9 cellular contexts compared by ENCODE assay signal in the genomic region with DNA sequence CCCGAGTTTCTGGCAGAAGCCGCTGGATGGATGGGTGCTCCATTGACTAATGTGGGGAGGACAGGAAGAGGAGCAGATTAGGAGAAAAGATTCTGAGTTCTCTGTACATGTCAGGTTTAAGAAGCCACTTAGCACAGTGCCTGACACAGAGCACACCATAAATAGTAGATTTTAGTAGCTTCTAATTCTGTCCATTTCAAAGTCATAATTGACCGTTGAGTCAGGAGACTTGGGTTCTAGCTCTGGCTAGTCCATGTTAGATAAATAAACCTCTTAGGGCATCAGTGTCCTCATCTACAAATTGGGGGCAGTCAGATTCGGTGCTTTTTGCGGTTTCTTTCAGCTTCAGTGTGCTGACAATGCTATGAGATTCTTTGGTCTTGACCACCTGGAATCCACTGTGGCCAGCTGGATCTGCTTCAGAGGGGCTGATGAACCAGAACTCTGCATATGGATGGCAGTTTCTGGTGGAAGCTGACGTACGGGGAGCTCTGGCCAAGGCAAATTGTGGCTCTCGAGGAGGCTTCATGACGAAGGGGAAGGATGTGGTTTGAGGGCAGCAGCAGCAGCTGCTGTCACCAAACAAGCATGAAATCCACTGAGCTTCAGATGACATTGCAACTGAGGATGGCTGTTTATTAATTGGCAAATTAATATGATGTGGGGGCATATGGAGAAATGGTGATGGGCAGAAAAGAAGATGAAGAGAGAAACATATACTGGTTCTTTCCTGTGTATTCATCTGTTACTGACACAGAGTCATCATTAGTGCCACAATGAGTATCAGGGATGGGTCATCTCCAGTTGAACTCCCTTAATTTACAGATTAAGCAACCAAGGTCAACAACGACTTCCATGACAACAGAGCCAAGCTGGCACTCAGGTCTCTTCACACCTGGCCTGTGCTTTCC.
DNase-seq lines count a peak whose midpoint lies in the region; ATAC-seq, FAIRE-seq and TF ChIP-seq lines count a peak whose summit lies in the region.
"Had no signal": no experiment of that assay in that cellular context is flagged by ENCODE, and none has a peak within 500 bp of the region (broad histone marks: within the 10 kb centered on the region; RNA-seq: fewer than 3 reads in every experiment).

No MANE protein-coding gene starts in this region.

- H3K4me1 Mint-ChIP-seq in CD4-positive, CD25-positive, alpha-beta regulatory T cell: peaks cover 35 to 49% (median 42%) of the 10 kb centered on the region in 4 donors

- H3K9me3 Mint-ChIP-seq in CD4-positive, CD25-positive, alpha-beta regulatory T cell: no peaks in the 10 kb centered on the region

- TF ChIP-seq CTCF in astrocyte of the cerebellum (IDR thresholded peaks at IDR 0.05; ENCODE audit: low read depth, low read length, missing control alignments): no peak

- no peaks in the 10 kb centered on the region for H3K27me3 Mint-ChIP-seq in CD4-positive, CD25-positive, alpha-beta regulatory T cell

- H3K27me3 ChIP-seq in CD4-positive, CD25-positive, alpha-beta regulatory T cell (ENCODE audit: control insufficient read depth, insufficient read depth, low read length): no peaks in the 10 kb centered on the region
- H3K27me3 ChIP-seq in small intestine (ENCODE audit: control insufficient read depth in 2 of 2, insufficient read depth in 2 of 2, low read length in 2 of 2): no peaks in the 10 kb centered on the region

- peaks cover 29% of the 10 kb centered on the region for H3K4me1 ChIP-seq in CD4-positive, CD25-positive, alpha-beta regulatory T cell (ENCODE audit: control insufficient read depth, insufficient read depth, low read length, poor library complexity, severe bottlenecking)
- H3K4me1 ChIP-seq in small intestine (ENCODE audit: control insufficient read depth in 2 of 2, insufficient read depth in 1 of 2, low read depth in 1 of 2, low read length in 1 of 2): no peaks in the 10 kb centered on the region

- H3K36me3 Mint-ChIP-seq in CD4-positive, CD25-positive, alpha-beta regulatory T cell: peaks cover 7% of the 10 kb centered on the region

- in situ Hi-C loops in astrocyte of the cerebellum (cut with HindIII; ENCODE audit: low sequenced_read_pairs): no loop called here

- no peak for FAIRE-seq in small intestine (lab: Jason Lieb, UNC)
- FAIRE-seq: keratinocyte had no signal

- peak overlapping the region; percentile 53 to 80 (median 67) for H3K4me3 Mint-ChIP-seq in CD4-positive, CD25-positive, alpha-beta regulatory T cell

- peak; percentile 95 to 99 for ATAC-seq in CD4-positive, CD25-positive, alpha-beta regulatory T cell (ENCODE audit: low read depth in 2 of 2)
- ATAC-seq in GM19397 (IDR thresholded peaks at IDR 0.05; ENCODE audit: unreplicated experiment) (peak; percentile 94), HG03520 (IDR thresholded peaks at IDR 0.05; ENCODE audit: unreplicated experiment) (peak; percentile 90)

- WGBS in small intestine, 3 donors: 58 to 83% (median 62%) methylated on average over 10 of the region's 10 CpGs

- no peaks in the 10 kb centered on the region for H3K9me3 ChIP-seq in CD4-positive, CD25-positive, alpha-beta regulatory T cell (ENCODE audit: control insufficient read depth in 2 of 2, low read length in 2 of 2)
- H3K9me3 ChIP-seq in small intestine (ENCODE audit: control insufficient read depth, low read depth): no peaks in the 10 kb centered on the region

- peak overlapping the region; percentile 91 to 97 (median 93) for H3K27ac Mint-ChIP-seq in CD4-positive, CD25-positive, alpha-beta regulatory T cell

- H3K4me3 ChIP-seq in CD4-positive, CD25-positive, alpha-beta regulatory T cell (ENCODE audit: low read depth, low read length): peak overlapping the region; percentile 76
- H3K4me3 ChIP-seq in astrocyte of the cerebellum (ENCODE audit: low read depth, low read length) (no peak overlapping the region), small intestine (ENCODE audit: low read depth in 1 of 2, low read length in 2 of 2) (no peak overlapping the region)

- peak overlapping the region; percentile 69 for H3K27ac ChIP-seq in CD4-positive, CD25-positive, alpha-beta regulatory T cell (ENCODE audit: insufficient read depth, low read length, poor library complexity, severe bottlenecking)
- H3K27ac ChIP-seq in small intestine (ENCODE audit: low read depth in 1 of 2, low read length in 1 of 2): peak overlapping the region in 1 of 2 donors; percentile 76

- H3K36me3 ChIP-seq in CD4-positive, CD25-positive, alpha-beta regulatory T cell (ENCODE audit: control insufficient read depth, insufficient read depth, low read length): no peaks in the 10 kb centered on the region
- H3K36me3 ChIP-seq in small intestine (ENCODE audit: control insufficient read depth in 2 of 2, insufficient read depth in 2 of 2, low read length in 2 of 2): no peaks in the 10 kb centered on the region

- DNase-seq in CD4-positive, CD25-positive, alpha-beta regulatory T cell: peak; percentile 60 to 95 (median 89)
- DNase-seq in T-helper 1 cell (peak; percentile 29 to 96 (median 53)), astrocyte of the cerebellum (ENCODE audit: low read depth) (peak; percentile 92), small intestine (peak; percentile 54), kidney tubule cell (ENCODE audit: low spot score) (no peak), NCI-H82 treated with DMSO at 0.1 percent for 48 hours (lab: John Stamatoyannopoulos, UW; ENCODE audit: unreplicated experiment) (no peak)

Comparison
In these comparisons a context has a peak if more than half of its experiments do, and no peak if none do; other contexts are left out.
1. DNase-seq: peak in CD4-positive, CD25-positive, alpha-beta regulatory T cell (3 of 3), T-helper 1 cell (5 of 5), astrocyte of the cerebellum (single experiment) and small intestine (single experiment); none in kidney tubule cell (single experiment) and NCI-H82 treated with DMSO at 0.1 percent for 48 hours (single experiment).
2. Peak in every context shown above with its lines, with median percentiles within 50 percentile points of each other: ATAC-seq.